Comparison of ENCODE assay signal across 15 cellular contexts in genomic region chr7:114181280-114181679, GRCh38.
"Had no signal": no experiment of that assay in that cellular context is flagged by ENCODE, and none has a peak within 500 bp of the region (broad histone marks: within the 10 kb centered on the region; RNA-seq: fewer than 3 reads in every experiment).

No MANE protein-coding gene starts in this region.

- FAIRE-seq: islet of Langerhans had no signal

- H3K9me3 ChIP-seq: gastrocnemius medialis, ovary, right atrium auricular region had no signal

- H3K27ac ChIP-seq: dorsolateral prefrontal cortex, gastrocnemius medialis, ovary, right atrium auricular region had no signal

- H3K27me3 ChIP-seq: gastrocnemius medialis, ovary, right atrium auricular region had no signal

- ATAC-seq: esophagus mucosa; gastrocnemius medialis; naive thymus-derived CD4-positive, alpha-beta T cell had no signal

- H3K4me2 ChIP-seq: smooth muscle cell had no signal

- H3K4me1 ChIP-seq: gastrocnemius medialis, right atrium auricular region had no signal

- DNase-seq: cortex of kidney; dorsolateral prefrontal cortex; effector CD8-positive, alpha-beta T cell; gastrocnemius medialis; kidney glomerular epithelial cell; naive thymus-derived CD4-positive, alpha-beta T cell; nephron progenitor cell; ovary; stimulated activated CD4-positive, alpha-beta T cell treated with anti-CD3 and anti-CD28 coated beads, Interleukin-2, amount 100 ng/mL, for 48 hours; stimulated activated naive CD4-positive, alpha-beta T cell treated with Interleukin-2 at 50 U/mL for 16 hours; trophoblast cell had no signal

- H3K36me3 ChIP-seq: gastrocnemius medialis, ovary, right atrium auricular region had no signal

- H3K4me3 ChIP-seq: dorsolateral prefrontal cortex, gastrocnemius medialis, ovary, right atrium auricular region, smooth muscle cell had no signal
